14 cellular contexts compared by ENCODE assay signal in genomic region chr15:97875025-97875512, GRCh38.
DNase-seq lines count a peak whose midpoint lies in the region; ATAC-seq, FAIRE-seq and TF ChIP-seq lines count a peak whose summit lies in the region.
"Had no signal": no experiment of that assay in that cellular context is flagged by ENCODE, and none has a peak within 500 bp of the region (broad histone marks: within the 10 kb centered on the region; RNA-seq: fewer than 3 reads in every experiment).

No MANE protein-coding gene starts in this region.

- H3K27ac Mint-ChIP-seq in activated T-helper 17 cell treated with anti-CD3 and anti-CD28 coated beads, Interleukin-2, amount 50 U/mL, for 72 hours, result no peak overlapping the region
- H3K27ac Mint-ChIP-seq: activated CD4-positive, alpha-beta T cell treated with anti-CD3 and anti-CD28 coated beads, Interleukin-2, amount 10 ng/mL, durations not matched to agents 24 days and 14 days; stimulated activated effector memory CD8-positive, alpha-beta T cell treated with anti-CD3 and anti-CD28 coated beads, Interleukin-12 subunit alpha, Interleukin-12 subunit beta, amount 100 ng/mL, for 72 hours had no signal

- no peaks in the 10 kb centered on the region for H3K79me2 ChIP-seq in PC-3 (ENCODE audit: low read length)

- intact Hi-C loops in Right ventricle myocardium superior (cut with DNase I) (no loop called here), right cardiac atrium (cut with DNase I) (no loop called here), left lung (cut with DNase I) (no loop called here), PC-3 (cut with micrococcal nuclease) (no loop called here)

- no peaks in the 10 kb centered on the region for H3K9me2 ChIP-seq in PC-3 (replicated peaks; ENCODE audit: low read length)

- H3K9me3 Mint-ChIP-seq in activated T-helper 17 cell treated with anti-CD3 and anti-CD28 coated beads, Interleukin-2, amount 50 U/mL, for 72 hours, result no peaks in the 10 kb centered on the region
- H3K9me3 Mint-ChIP-seq: activated CD4-positive, alpha-beta T cell treated with anti-CD3 and anti-CD28 coated beads, Interleukin-2, amount 10 ng/mL, durations not matched to agents 24 days and 14 days had no signal

- no peak overlapping the region for H3K4me3 ChIP-seq in right cardiac atrium (ENCODE audit: low read length)
- peak overlapping the region; percentile 22 for H3K4me3 ChIP-seq in bronchial epithelial cell (ENCODE audit: low read depth, low read length)
- H3K4me3 ChIP-seq in left lung, result peak overlapping the region in 1 of 2 donors; percentile 10
- H3K4me3 ChIP-seq in PC-3 (ENCODE audit: low read length), result no peak overlapping the region
- H3K4me3 ChIP-seq: smooth muscle cell had no signal

- H3K36me3 ChIP-seq in bronchial epithelial cell (ENCODE audit: control insufficient read depth, insufficient read depth, low read length) (no peaks in the 10 kb centered on the region), left lung (no peaks in the 10 kb centered on the region), PC-3 (ENCODE audit: low read depth, low read length) (no peaks in the 10 kb centered on the region)

- no peaks in the 10 kb centered on the region for H3F3A ChIP-seq in PC-3 (ENCODE audit: low read length, unreplicated experiment)

- no peaks in the 10 kb centered on the region for H3K27me3 ChIP-seq in right cardiac atrium (ENCODE audit: control insufficient read depth, insufficient read depth)
- H3K27me3 ChIP-seq in bronchial epithelial cell (ENCODE audit: control insufficient read depth, insufficient read depth, low read length), result no peaks in the 10 kb centered on the region
- H3K27me3 ChIP-seq in left lung, result peaks cover 0 to 7% of the 10 kb centered on the region in 2 donors
- H3K27me3 ChIP-seq in PC-3 (ENCODE audit: low read length), result peaks cover 8% of the 10 kb centered on the region

- no peaks in the 10 kb centered on the region for H3K9me3 ChIP-seq in right cardiac atrium (ENCODE audit: control insufficient read depth, low read length)
- H3K9me3 ChIP-seq in left lung, result no peaks in the 10 kb centered on the region
- H3K9me3 ChIP-seq in PC-3 (ENCODE audit: low read length), result no peaks in the 10 kb centered on the region

- no peaks in the 10 kb centered on the region for H3K4me1 ChIP-seq in right cardiac atrium (ENCODE audit: control insufficient read depth, insufficient read depth, low read length)
- no peaks in the 10 kb centered on the region for H3K4me1 ChIP-seq in left lung
- no peaks in the 10 kb centered on the region for H3K4me1 ChIP-seq in PC-3 (ENCODE audit: insufficient read depth, low read length)

- no peak for DNase-seq in Right ventricle myocardium superior
- no peak for DNase-seq in right cardiac atrium
- no peak for DNase-seq in bronchial epithelial cell (ENCODE audit: low read depth)
- no peak for DNase-seq in left lung
- no peak for DNase-seq in EL
- DNase-seq in PC-3, result no peak
- no peak for DNase-seq in COLO829 (ENCODE audit: low spot score)
- DNase-seq: activated CD4-positive, alpha-beta T cell treated with anti-CD3 and anti-CD28 coated beads, Interleukin-2, amount 10 ng/mL, durations not matched to agents 24 days and 14 days; amniotic stem cell; NCI-H1694 treated with DMSO at 0.1 percent for 48 hours; NCI-H446 had no signal

- FAIRE-seq in bronchial epithelial cell (lab: Jason Lieb, UNC), result no peak

- TF ChIP-seq CTCF in bronchial epithelial cell (IDR thresholded peaks at IDR 0.05; ENCODE audit: insufficient read depth, low read length, severe bottlenecking), result no peak
- no peak for TF ChIP-seq CTCF in left lung (IDR thresholded peaks at IDR 0.05)
- no peak for TF ChIP-seq CTCF in PC-3 (conservative IDR thresholded peaks at IDR 0.05; ENCODE audit: low read depth, low read length)

- peak; percentile 32 for ATAC-seq in Right ventricle myocardium superior (ENCODE audit: poor library complexity)
- no peak for ATAC-seq in right cardiac atrium
- ATAC-seq in left lung, result peak; percentile 48
- no peak for ATAC-seq in PC-3
- no peak for ATAC-seq in activated T-helper 17 cell treated with anti-CD3 and anti-CD28 coated beads, Interleukin-2, amount 50 U/mL, for 72 hours (replicated peaks)
- ATAC-seq: stimulated activated effector memory CD8-positive, alpha-beta T cell treated with anti-CD3 and anti-CD28 coated beads, Interleukin-12 subunit alpha, Interleukin-12 subunit beta, amount 100 ng/mL, for 72 hours had no signal

- H3K27ac ChIP-seq in right cardiac atrium (ENCODE audit: low read length) (no peak overlapping the region), left lung (no peak overlapping the region), PC-3 (ENCODE audit: low read length) (no peak overlapping the region)

- no peak overlapping the region for H3K4me3 Mint-ChIP-seq in activated T-helper 17 cell treated with anti-CD3 and anti-CD28 coated beads, Interleukin-2, amount 50 U/mL, for 72 hours
- H3K4me3 Mint-ChIP-seq: activated CD4-positive, alpha-beta T cell treated with anti-CD3 and anti-CD28 coated beads, Interleukin-2, amount 10 ng/mL, durations not matched to agents 24 days and 14 days; stimulated activated effector memory CD8-positive, alpha-beta T cell treated with anti-CD3 and anti-CD28 coated beads, Interleukin-12 subunit alpha, Interleukin-12 subunit beta, amount 100 ng/mL, for 72 hours had no signal

- H3K4me1 Mint-ChIP-seq in activated T-helper 17 cell treated with anti-CD3 and anti-CD28 coated beads, Interleukin-2, amount 50 U/mL, for 72 hours, result no peaks in the 10 kb centered on the region
- H3K4me1 Mint-ChIP-seq: activated CD4-positive, alpha-beta T cell treated with anti-CD3 and anti-CD28 coated beads, Interleukin-2, amount 10 ng/mL, durations not matched to agents 24 days and 14 days; stimulated activated effector memory CD8-positive, alpha-beta T cell treated with anti-CD3 and anti-CD28 coated beads, Interleukin-12 subunit alpha, Interleukin-12 subunit beta, amount 100 ng/mL, for 72 hours had no signal

- CTCF ChIA-PET in PC-3 (lab: Charles Lee), result no interaction called here

- POLR2A ChIA-PET in PC-3 (lab: Charles Lee; ENCODE audit: unreplicated experiment), result no interaction called here

- no peak overlapping the region for H2AFZ ChIP-seq in PC-3 (ENCODE audit: low read length)

- H3K4me2 ChIP-seq in PC-3 (ENCODE audit: low read length), result no peak overlapping the region
- H3K4me2 ChIP-seq: smooth muscle cell had no signal

- no peaks in the 10 kb centered on the region for H4K20me1 ChIP-seq in PC-3 (ENCODE audit: low read length)

- H3K27me3 Mint-ChIP-seq in activated T-helper 17 cell treated with anti-CD3 and anti-CD28 coated beads, Interleukin-2, amount 50 U/mL, for 72 hours, result peaks cover 3% of the 10 kb centered on the region
- H3K27me3 Mint-ChIP-seq: activated CD4-positive, alpha-beta T cell treated with anti-CD3 and anti-CD28 coated beads, Interleukin-2, amount 10 ng/mL, durations not matched to agents 24 days and 14 days had no signal

- H3K9ac ChIP-seq in PC-3 (ENCODE audit: low read length), result no peak overlapping the region

- H3K36me3 Mint-ChIP-seq in activated T-helper 17 cell treated with anti-CD3 and anti-CD28 coated beads, Interleukin-2, amount 50 U/mL, for 72 hours (ENCODE audit: low read depth), result no peaks in the 10 kb centered on the region
- H3K36me3 Mint-ChIP-seq: stimulated activated effector memory CD8-positive, alpha-beta T cell treated with anti-CD3 and anti-CD28 coated beads, Interleukin-12 subunit alpha, Interleukin-12 subunit beta, amount 100 ng/mL, for 72 hours had no signal

- no TSS peak for BruUV-seq in PC-3 (replicated peaks; lab: Mats Ljungman, UMichigan)

- WGBS in right cardiac atrium, result 63% methylated on average over 6 of the region's 6 CpGs

Comparison
In these comparisons a context has a peak if more than half of its experiments do, and no peak if none do; other contexts are left out.
1. ATAC-seq: peak in Right ventricle myocardium superior (single experiment) and left lung (single experiment); none in right cardiac atrium (0 of 2), PC-3 (single experiment) and activated T-helper 17 cell treated with anti-CD3 and anti-CD28 coated beads, Interleukin-2, amount 50 U/mL, for 72 hours (single experiment).